Comparison of ENCODE assay signal across 13 cellular contexts in genomic region chr6:160004018-160004417, GRCh38.
"Had no signal": no experiment of that assay in that cellular context is flagged by ENCODE, and none has a peak within 500 bp of the region (broad histone marks: within the 10 kb centered on the region; RNA-seq: fewer than 3 reads in every experiment).

No MANE protein-coding gene starts in this region.

- ATAC-seq: activated T-cell treated with anti-CD3 and anti-CD28 coated beads, Interleukin-2, amount 50 U/mL, for 72 hours; esophagus mucosa had no signal

- H3K4me3 ChIP-seq: transverse colon had no signal

- H3K9me3 Mint-ChIP-seq: activated T-cell treated with anti-CD3 and anti-CD28 coated beads, Interleukin-2, amount 50 U/mL, for 72 hours; T-helper 2 cell treated with Interferon-gamma antibody and Interleukin-4, amounts not matched to agents 5 μg/mL and 100 μg/mL, for 36 hours had no signal

- H3K4me3 Mint-ChIP-seq: activated T-cell treated with anti-CD3 and anti-CD28 coated beads, Interleukin-2, amount 50 U/mL, for 72 hours; dendritic cell treated with granulocyte-macrophage colony-stimulating factor and Interleukin-4, amounts not matched to agents 40 ng/mL and 50 ng/mL, for 4 days; nephron; T-helper 2 cell treated with Interferon-gamma antibody and Interleukin-4, amounts not matched to agents 5 μg/mL and 100 μg/mL, for 36 hours had no signal

- H3K27ac ChIP-seq: brain microvascular endothelial cell, transverse colon had no signal

- H3K9me3 ChIP-seq: transverse colon had no signal

- H3K36me3 ChIP-seq: brain microvascular endothelial cell, transverse colon had no signal

- DNase-seq: activated naive CD4-positive, alpha-beta T cell; activated T-cell treated with anti-CD3 and anti-CD28 coated beads, Interleukin-2, amount 50 U/mL, for 72 hours; brain microvascular endothelial cell; cerebellar nuclear complex; hypothalamus; SIG-M5; stimulated activated CD4-positive, alpha-beta T cell treated with anti-CD3 and anti-CD28 coated beads, Interleukin-15, amount 100 ng/mL, for 24 hours; stimulated activated CD4-positive, alpha-beta T cell treated with anti-CD3 and anti-CD28 coated beads, Interleukin-4, amount 100 ng/mL, for 24 hours; transverse colon had no signal

- H3K27me3 ChIP-seq: brain microvascular endothelial cell, transverse colon had no signal

- H3K27ac Mint-ChIP-seq: dendritic cell treated with granulocyte-macrophage colony-stimulating factor and Interleukin-4, amounts not matched to agents 40 ng/mL and 50 ng/mL, for 4 days; nephron; T-helper 2 cell treated with Interferon-gamma antibody and Interleukin-4, amounts not matched to agents 5 μg/mL and 100 μg/mL, for 36 hours had no signal
